In genomic region chr6:150622941-150623874, GRCh38 we compare ENCODE assay signal across 9 cellular contexts. TPM values are rescaled to one million over a fixed set of nuclear protein-coding genes. Genes with fewer than 3 reads are reported as not detected.
DNase-seq lines count a peak whose midpoint lies in the region; ATAC-seq lines count a peak whose summit lies in the region.
"Had no signal": no experiment of that assay in that cellular context is flagged by ENCODE, and none has a peak within 500 bp of the region (broad histone marks: within the 10 kb centered on the region; RNA-seq: fewer than 3 reads in every experiment).

No MANE protein-coding gene starts in this region.

- DNase-seq in T-helper 9 cell (no peak), kidney tubule cell (ENCODE audit: low spot score) (no peak), HuH-7 (ENCODE audit: low spot score) (no peak)
- DNase-seq in CD8-positive, alpha-beta memory T cell, result no peak

- no peaks in the 10 kb centered on the region for H3K9me3 Mint-ChIP-seq in T-helper 1 cell treated with Interleukin-12 subunit alpha and Interleukin-12 subunit beta and Interleukin-4 antibody, amounts not matched to agents 30 μg/mL and 1 μg/mL, for 36 hours
- no peaks in the 10 kb centered on the region for H3K9me3 Mint-ChIP-seq in CD8-positive, alpha-beta memory T cell
- H3K9me3 Mint-ChIP-seq: naive thymus-derived CD8-positive, alpha-beta T cell had no signal

- H3K4me1 Mint-ChIP-seq in T-helper 1 cell treated with Interleukin-12 subunit alpha and Interleukin-12 subunit beta and Interleukin-4 antibody, amounts not matched to agents 30 μg/mL and 1 μg/mL, for 36 hours (ENCODE audit: low read depth), result peaks cover 2% of the 10 kb centered on the region
- peaks cover 0 to 11% (median 4%) of the 10 kb centered on the region in 3 donors for H3K4me1 Mint-ChIP-seq in CD8-positive, alpha-beta memory T cell

- peaks cover 17% of the 10 kb centered on the region for H3K27me3 Mint-ChIP-seq in T-helper 1 cell treated with Interleukin-12 subunit alpha and Interleukin-12 subunit beta and Interleukin-4 antibody, amounts not matched to agents 30 μg/mL and 1 μg/mL, for 36 hours (ENCODE audit: low read depth)
- peaks cover 0 to 3% of the 10 kb centered on the region in 2 donors for H3K27me3 Mint-ChIP-seq in CD8-positive, alpha-beta memory T cell

- H3K4me3 Mint-ChIP-seq in T-helper 1 cell treated with Interleukin-12 subunit alpha and Interleukin-12 subunit beta and Interleukin-4 antibody, amounts not matched to agents 30 μg/mL and 1 μg/mL, for 36 hours, result no peak overlapping the region
- no peak overlapping the region for H3K4me3 Mint-ChIP-seq in CD8-positive, alpha-beta memory T cell

- H3K36me3 ChIP-seq in CD8-positive, alpha-beta memory T cell (ENCODE audit: insufficient read depth, low read length), result no peaks in the 10 kb centered on the region

- no peaks in the 10 kb centered on the region for H3K27me3 ChIP-seq in CD8-positive, alpha-beta memory T cell (ENCODE audit: insufficient read depth, low read length, poor library complexity, severe bottlenecking)

- no peaks in the 10 kb centered on the region for H3K36me3 Mint-ChIP-seq in T-helper 1 cell treated with Interleukin-12 subunit alpha and Interleukin-12 subunit beta and Interleukin-4 antibody, amounts not matched to agents 30 μg/mL and 1 μg/mL, for 36 hours (ENCODE audit: low read depth)
- peaks cover 0 to 3% (median 0%) of the 10 kb centered on the region in 3 donors for H3K36me3 Mint-ChIP-seq in CD8-positive, alpha-beta memory T cell
- H3K36me3 Mint-ChIP-seq: naive thymus-derived CD8-positive, alpha-beta T cell had no signal

- no peak overlapping the region for H3K4me3 ChIP-seq in CD8-positive, alpha-beta memory T cell (ENCODE audit: low read length)

- H3K27ac ChIP-seq in CD8-positive, alpha-beta memory T cell (ENCODE audit: low read depth, low read length), result no peak overlapping the region

- POLR2A ChIA-PET in CD8-positive, alpha-beta memory T cell (lab: Charles Lee), result no interaction called here

- H3K4me1 ChIP-seq in CD8-positive, alpha-beta memory T cell (ENCODE audit: insufficient read depth, low read length), result no peaks in the 10 kb centered on the region

- CTCF ChIA-PET in CD8-positive, alpha-beta memory T cell (lab: Charles Lee), result no interaction called here

- H3K27ac Mint-ChIP-seq in T-helper 1 cell treated with Interleukin-12 subunit alpha and Interleukin-12 subunit beta and Interleukin-4 antibody, amounts not matched to agents 30 μg/mL and 1 μg/mL, for 36 hours, result peak overlapping the region; percentile 39
- H3K27ac Mint-ChIP-seq in CD8-positive, alpha-beta memory T cell, result peak overlapping the region in 3 of 8 donors; percentile 29 to 76 (median 38)

- H3K9me3 ChIP-seq in CD8-positive, alpha-beta memory T cell (ENCODE audit: low read length), result no peaks in the 10 kb centered on the region

- ATAC-seq in GM18498 (IDR thresholded peaks at IDR 0.05; ENCODE audit: unreplicated experiment), result peak; percentile 98
- ATAC-seq in GM21367 (IDR thresholded peaks at IDR 0.05; ENCODE audit: unreplicated experiment), result peak; percentile 97
- ATAC-seq in HG03520 (IDR thresholded peaks at IDR 0.05; ENCODE audit: unreplicated experiment), result peak; percentile 96

RNA-seq across cellular contexts. Expression of gene PLEKHG1, which starts 23.5 kb away (rescaled TPM):
- 1 to 10 TPM; 8.8 to 9.4 TPM for total RNA-seq in CD8-positive, alpha-beta memory T cell
- polyA plus RNA-seq in CD8-positive, alpha-beta memory T cell, result 1.9 TPM
